Comparison of ENCODE assay signal across 1 cellular context in genomic region chr12:57243521-57244305, GRCh38.
TF ChIP-seq lines count a peak whose summit lies in the region.

No MANE protein-coding gene starts in this region.

TF ChIP-seq in WTC11, 78 proteins besides CTCF, POLR2A, EP300 and RAD21 (continued from another document):
- TF ChIP-seq USF2 (CRISPR knock-in tag; IDR thresholded peaks at IDR 0.05) (no peak), ATF1 (CRISPR knock-in tag; IDR thresholded peaks at IDR 0.05) (no peak), ZNF532 (CRISPR knock-in tag; IDR thresholded peaks at IDR 0.05; ENCODE audit: borderline replicate concordance) (no peak), AR (CRISPR knock-in tag; IDR thresholded peaks at IDR 0.05) (no peak)
